In genomic region chr2:74205586-74205985, GRCh38 we compare ENCODE assay signal across 9 cellular contexts. TPM values are rescaled to one million over a fixed set of nuclear protein-coding genes. Genes with fewer than 3 reads are reported as not detected.
DNase-seq lines count a peak whose midpoint lies in the region; FAIRE-seq and TF ChIP-seq lines count a peak whose summit lies in the region.
"Had no signal": no experiment of that assay in that cellular context is flagged by ENCODE, and none has a peak within 500 bp of the region (broad histone marks: within the 10 kb centered on the region; RNA-seq: fewer than 3 reads in every experiment).

No MANE protein-coding gene starts in this region.

- H4K20me1 ChIP-seq in OCI-LY7 (ENCODE audit: insufficient read depth, low read length) (peaks cover 54% of the 10 kb centered on the region), H1 (replicated peaks in 1 of 2; ENCODE audit: control insufficient read depth in 1 of 2, insufficient read depth in 2 of 2, low read length in 2 of 2) (peaks cover 29 to 42% of the 10 kb centered on the region in 2 experiments)

- H3K27ac ChIP-seq in OCI-LY7 (ENCODE audit: low read depth, low read length, poor library complexity, severe bottlenecking): no peak overlapping the region
- H3K27ac ChIP-seq in H1 (ENCODE audit: low read depth, low read length): no peak overlapping the region
- H3K27ac ChIP-seq in stomach: peak overlapping the region; percentile 61 to 90 (median 73)

- H2BK5ac ChIP-seq in H1 (ENCODE audit: low read depth, low read length): no peak overlapping the region

- H3K36me3 ChIP-seq in OCI-LY7 (ENCODE audit: insufficient read depth, low read length) (peaks cover 98% of the 10 kb centered on the region), H1 (ENCODE audit: control insufficient read depth in 2 of 4, insufficient read depth in 4 of 4, low read length in 3 of 4) (peaks cover 8 to 84% (median 31%) of the 10 kb centered on the region in 4 experiments), stomach (peaks cover 18 to 46% (median 37%) of the 10 kb centered on the region in 4 donors)

- H3K9me2 ChIP-seq in OCI-LY7 (ENCODE audit: insufficient read depth, low read length): no peaks in the 10 kb centered on the region

- H3K4ac ChIP-seq in H1 (replicated peaks; ENCODE audit: insufficient read length, low read depth, low read length): no peak overlapping the region

- H3K18ac ChIP-seq in H1 (ENCODE audit: extremely low read depth, low read length): no peak overlapping the region

- no peak overlapping the region for H4K8ac ChIP-seq in H1 (ENCODE audit: extremely low read depth, insufficient read depth, low read length)

- H2BK20ac ChIP-seq in H1 (ENCODE audit: low read length): no peak overlapping the region

- H3K4me2 ChIP-seq in OCI-LY7 (ENCODE audit: low read length) (0 out of 2 replicates have a peak overlapping the region, but pooled peaks have one; percentile 38), H1 (ENCODE audit: insufficient read depth in 1 of 2, low read depth in 2 of 2, low read length in 2 of 2) (no peak overlapping the region; a peak in 1 of 4 replicates)

- no peak overlapping the region for H3K56ac ChIP-seq in H1 (replicated peaks; ENCODE audit: insufficient read length, low read depth, low read length)

- no peak for TF ChIP-seq EP300 in H1 (IDR thresholded peaks at IDR 0.05; ENCODE audit: borderline replicate concordance in 1 of 2, low read depth in 2 of 2, low read length in 2 of 2)
- TF ChIP-seq EP300 in stomach (IDR thresholded peaks at IDR 0.05): no peak

- TF ChIP-seq POLR2A in H1 (IDR thresholded peaks at IDR 0.05; ENCODE audit: control extremely low read depth in 1 of 2, low read depth in 2 of 2, low read length in 2 of 2) (no peak), stomach (IDR thresholded peaks at IDR 0.05) (no peak)

- BruUV-seq in OCI-LY7 (replicated peaks; lab: Mats Ljungman, UMichigan): no TSS peak

- H3K79me2 ChIP-seq in OCI-LY7 (ENCODE audit: insufficient read depth, low read depth, low read length) (peaks cover 96% of the 10 kb centered on the region), H1 (ENCODE audit: control insufficient read depth in 1 of 2, insufficient read depth in 2 of 2, low read length in 2 of 2) (peaks cover 51 to 87% of the 10 kb centered on the region in 2 experiments)

- peak; percentile 58 for DNase-seq in activated CD8-positive, alpha-beta memory T cell treated with anti-CD3 and anti-CD28 coated beads for 24 hours
- DNase-seq in activated CD8-positive, alpha-beta memory T cell treated with anti-CD3 and anti-CD28 coated beads, Interleukin-2, amount 50 U/mL, for 4 hours: no peak
- no peak for DNase-seq in OCI-LY7 (ENCODE audit: low spot score)
- DNase-seq in H1 (ENCODE audit: low read depth in 1 of 2, low spot score in 2 of 2): no peak
- DNase-seq in stomach: peak; percentile 65
- no peak for DNase-seq in dedifferentiated amniotic fluid mesenchymal stem cell (ENCODE audit: extremely low spot score)
- DNase-seq in DMS114 treated with DMSO at 0.1 percent for 48 hours (lab: John Stamatoyannopoulos, UW; ENCODE audit: unreplicated experiment): no peak
- DNase-seq in pons (ENCODE audit: low spot score): no peak

- H3K9me3 ChIP-seq in OCI-LY7 (ENCODE audit: low read length) (no peaks in the 10 kb centered on the region), H1 (ENCODE audit: insufficient read depth in 2 of 2, low read depth in 1 of 2, low read length in 1 of 2) (no peaks in the 10 kb centered on the region), stomach (no peaks in the 10 kb centered on the region)
- H3K9me3 ChIP-seq: vagina had no signal

- intact Hi-C loops in OCI-LY7 (cut with micrococcal nuclease; ENCODE audit: unreplicated experiment): no loop called here
- intact Hi-C loops in stomach (cut with DNase I; ENCODE audit: low total_unique reads): no loop called here

- TF ChIP-seq CTCF in OCI-LY7 (conservative IDR thresholded peaks at IDR 0.05; ENCODE audit: low read length): no peak
- TF ChIP-seq CTCF in H1 (IDR thresholded peaks at IDR 0.05; ENCODE audit: control extremely low read depth in 1 of 3, insufficient read depth in 1 of 3, low read depth in 1 of 3, low read length in 3 of 3): no peak
- TF ChIP-seq CTCF in stomach (IDR thresholded peaks at IDR 0.05): no peak

- no peak overlapping the region for H2BK12ac ChIP-seq in H1 (ENCODE audit: low read depth, low read length)

- no peak for FAIRE-seq in H1 (lab: Jason Lieb, UNC)

- no peak overlapping the region for H3K9ac ChIP-seq in H1 (replicated peaks in 1 of 4; ENCODE audit: extremely low read depth in 1 of 4, low read depth in 3 of 4, low read length in 3 of 4)

- CTCF ChIA-PET in OCI-LY7 (lab: Charles Lee; ENCODE audit: unreplicated experiment): no interaction called here
- CTCF ChIA-PET in H1 (lab: Charles Lee; ENCODE audit: partially characterized antibody): interaction anchor here (1.2 to 3.1 kb wide), 3 partner anchors 22 to 54 kb away, joined by 3 to 14 read pairs (median 13); partner anchors contain the start of gene MOB1A

- H3K23me2 ChIP-seq in H1 (ENCODE audit: low read depth, low read length): no peaks in the 10 kb centered on the region

- H2AFZ ChIP-seq in OCI-LY7 (ENCODE audit: low read length) (no peak overlapping the region), H1 (ENCODE audit: low read length) (no peak overlapping the region)

- TF ChIP-seq RAD21 in H1 (IDR thresholded peaks at IDR 0.05 in 1 of 2, conservative IDR thresholded peaks at IDR 0.05 in 1 of 2; ENCODE audit: low read depth in 2 of 2, low read length in 2 of 2): no peak

- H4K5ac ChIP-seq in H1 (ENCODE audit: insufficient read length, low read depth, low read length): no peak overlapping the region

- H4K91ac ChIP-seq in H1 (replicated peaks; ENCODE audit: insufficient read length, low read length): no peak overlapping the region

- H3K14ac ChIP-seq in H1 (ENCODE audit: insufficient read length): no peak overlapping the region

- no peak overlapping the region for H2AK5ac ChIP-seq in H1 (ENCODE audit: low read depth, low read length)

- POLR2A ChIA-PET in OCI-LY7 (lab: Charles Lee): interaction anchor here (0.9 to 2.6 kb wide), 6 partner anchors 11 to 58 kb away, joined by 3 to 8 read pairs (median 4); partner anchors contain the start of genes BOLA3 and MOB1A
- POLR2A ChIA-PET in H1 (lab: Charles Lee; ENCODE audit: partially characterized antibody): interaction anchor here (0.7 to 72.1 kb wide), 7 partner anchors 3 to 230 kb away, joined by 3 to 2699 read pairs (median 5); partner anchors contain the start of genes BOLA3, MOB1A and MTHFD2

- H2BK15ac ChIP-seq in H1 (ENCODE audit: low read length): no peak overlapping the region

- 86% methylated on average over 7 of the region's 7 CpGs; no CpG with 5 or more reads in 1 of the 2 experiments for WGBS in H1 (ENCODE audit: extremely low coverage in 1 of 2, insufficient coverage in 1 of 2, insufficient read length in 1 of 2, insufficient replicate concordance in 2 of 2, low coverage in 1 of 2, low lambda C conversion rate in 2 of 2, missing lambda C conversion rate in 1 of 2), 2 experiments
- 32 to 55% (median 34%) methylated on average over 7 of the region's 7 CpGs for WGBS in stomach, 5 donors

- H3K4me1 ChIP-seq in OCI-LY7 (ENCODE audit: insufficient read depth, low read length, poor library complexity, severe bottlenecking): peaks cover 47% of the 10 kb centered on the region
- peaks cover 2 to 18% (median 16%) of the 10 kb centered on the region in 4 experiments for H3K4me1 ChIP-seq in H1 (replicated peaks in 1 of 4; ENCODE audit: control insufficient read depth in 3 of 4, insufficient read depth in 4 of 4, low read length in 3 of 4)
- peaks cover 21 to 61% (median 46%) of the 10 kb centered on the region in 4 donors for H3K4me1 ChIP-seq in stomach

- H3K27me3 ChIP-seq in H1 (replicated peaks in 1 of 4; ENCODE audit: control insufficient read depth in 3 of 4, extremely low read depth in 1 of 4, insufficient read depth in 3 of 4, low read length in 3 of 4): no peaks in the 10 kb centered on the region
- no peaks in the 10 kb centered on the region for H3K27me3 ChIP-seq in stomach
- H3K27me3 ChIP-seq: vagina had no signal

- no peak overlapping the region for H2BK120ac ChIP-seq in H1 (replicated peaks; ENCODE audit: low read depth, low read length)

- H3K4me3 ChIP-seq in OCI-LY7 (ENCODE audit: low read depth, low read length, poor library complexity, severe bottlenecking): no peak overlapping the region
- no peak overlapping the region for H3K4me3 ChIP-seq in H1 (ENCODE audit: extremely low read depth in 1 of 4, insufficient read depth in 2 of 4, low read depth in 3 of 4, low read length in 4 of 4)
- H3K4me3 ChIP-seq in stomach: no peak overlapping the region

- H3K79me1 ChIP-seq in H1 (ENCODE audit: low read depth, low read length): peaks cover 16% of the 10 kb centered on the region

- no peak overlapping the region for H3K23ac ChIP-seq in H1 (ENCODE audit: insufficient read length)

RNA-seq across cellular contexts. Expression of gene MTHFD2, which starts 7.2 kb away (rescaled TPM):
- 220 and 250 TPM in 2 replicates for total RNA-seq in OCI-LY7 (2014; rRNA removed; shearing (Covaris generic))
- total RNA-seq in OCI-LY7 (2022) (365 and 375 TPM in 2 replicates), stomach (10 to 100 TPM in 3 of 5 donors, 1 to 10 TPM in 2; 4.3 to 51.3 (median 37.7) TPM)
- 260 and 291 TPM in 2 replicates for total RNA-seq in H1 (2021; fragmentation: NEBNext Ultra II Directional; extraction: Animal tissue kit (Norgen Biotek cat#: 25700))
- polyA plus RNA-seq in H1 (2011; rRNA removed) (99.2 and 99.5 TPM in 2 replicates), stomach (10 to 100 TPM; 34.1 to 54.1 (median 42.1) TPM)
- 162 TPM for polyA plus RNA-seq in H1 (2011; cell fraction: cytosol; rRNA removed)
- polyA plus RNA-seq in H1 (2011; cell fraction: nucleus; rRNA removed): 126 TPM
- 182 to 218 TPM (median 193 TPM) in 4 replicates for polyA plus RNA-seq in H1 (2012, experiment 1 of 2)
- 36.2 TPM for polyA plus RNA-seq in H1 (2012, experiment 2 of 2)
- 111 TPM for polyA plus RNA-seq in H1 (2013, experiment 1 of 2)
- polyA plus RNA-seq in H1 (2013, experiment 2 of 2): 121 TPM
- 252 and 265 TPM in 2 replicates for polyA minus RNA-seq in H1 (2011; rRNA and poly(A)+ RNA removed)
- 207 TPM for polyA minus RNA-seq in H1 (2011; cell fraction: cytosol; rRNA and poly(A)+ RNA removed)
- 106 TPM for polyA minus RNA-seq in H1 (2011; cell fraction: nucleus; rRNA and poly(A)+ RNA removed)

RNA-seq across cellular contexts. Expression of gene MOB1A, which starts 26.9 kb away (rescaled TPM):
- total RNA-seq in OCI-LY7 (2014; rRNA removed; shearing (Covaris generic)): 79.1 and 110 TPM in 2 replicates
- total RNA-seq in OCI-LY7 (2022) (144 and 149 TPM in 2 replicates), stomach (100 to 1,000 TPM in 2 of 5 donors, 10 to 100 TPM in 3; 58.9 to 127 (median 74.1) TPM)
- total RNA-seq in H1 (2021; fragmentation: NEBNext Ultra II Directional; extraction: Animal tissue kit (Norgen Biotek cat#: 25700)): 91.7 and 93.9 TPM in 2 replicates
- polyA plus RNA-seq in H1 (2011; rRNA removed) (16.2 and 21.6 TPM in 2 replicates), stomach (10 to 100 TPM; 22.4 to 38.2 (median 30.7) TPM)
- 23.6 TPM for polyA plus RNA-seq in H1 (2011; cell fraction: cytosol; rRNA removed)
- polyA plus RNA-seq in H1 (2011; cell fraction: nucleus; rRNA removed): 8.9 TPM
- 20.6 to 48.6 TPM (median 27.5 TPM) in 4 replicates for polyA plus RNA-seq in H1 (2012, experiment 1 of 2)
- polyA plus RNA-seq in H1 (2012, experiment 2 of 2): 12.7 TPM
- 37.4 TPM for polyA plus RNA-seq in H1 (2013, experiment 1 of 2)
- polyA plus RNA-seq in H1 (2013, experiment 2 of 2): 38.3 TPM
- polyA minus RNA-seq in H1 (2011; rRNA and poly(A)+ RNA removed): 31.8 and 53.8 TPM in 2 replicates
- 22.6 TPM for polyA minus RNA-seq in H1 (2011; cell fraction: cytosol; rRNA and poly(A)+ RNA removed)
- polyA minus RNA-seq in H1 (2011; cell fraction: nucleus; rRNA and poly(A)+ RNA removed): 25.8 TPM

RNA-seq across cellular contexts. Expression of gene BOLA3, which starts 57.9 kb away (rescaled TPM):
- total RNA-seq in OCI-LY7 (2014; rRNA removed; shearing (Covaris generic)): 33.6 and 45.8 TPM in 2 replicates
- total RNA-seq in OCI-LY7 (2022) (48.3 and 53.3 TPM in 2 replicates), stomach (100 to 1,000 TPM in 2 of 5 donors, 10 to 100 TPM in 2, not detected in 1; 13.3 to 310 (median 65.8) TPM)
- 67.3 and 68.6 TPM in 2 replicates for total RNA-seq in H1 (2021; fragmentation: NEBNext Ultra II Directional; extraction: Animal tissue kit (Norgen Biotek cat#: 25700))
- polyA plus RNA-seq in H1 (2011; rRNA removed) (41.5 and 46.1 TPM in 2 replicates), stomach (100 to 1,000 TPM in 1 of 3 donors, 10 to 100 TPM in 2; 57.3 to 129 (median 94.1) TPM)
- 52.0 TPM for polyA plus RNA-seq in H1 (2011; cell fraction: cytosol; rRNA removed)
- polyA plus RNA-seq in H1 (2011; cell fraction: nucleus; rRNA removed): 13.3 TPM
- polyA plus RNA-seq in H1 (2012, experiment 1 of 2): 42.8 to 64.7 TPM (median 51.8 TPM) in 4 replicates
- 54.5 TPM for polyA plus RNA-seq in H1 (2012, experiment 2 of 2)
- 116 TPM for polyA plus RNA-seq in H1 (2013, experiment 1 of 2)
- polyA plus RNA-seq in H1 (2013, experiment 2 of 2): 116 TPM
- polyA minus RNA-seq in H1 (2011; rRNA and poly(A)+ RNA removed): 5.1 and 5.5 TPM in 2 replicates
- 16.7 TPM for polyA minus RNA-seq in H1 (2011; cell fraction: cytosol; rRNA and poly(A)+ RNA removed)
- polyA minus RNA-seq in H1 (2011; cell fraction: nucleus; rRNA and poly(A)+ RNA removed): 26.5 TPM

Comparison
In these comparisons a context has a peak if more than half of its experiments do, and no peak if none do; other contexts are left out.
1. DNase-seq: peak in activated CD8-positive, alpha-beta memory T cell treated with anti-CD3 and anti-CD28 coated beads for 24 hours (single experiment) and stomach (single experiment); none in activated CD8-positive, alpha-beta memory T cell treated with anti-CD3 and anti-CD28 coated beads, Interleukin-2, amount 50 U/mL, for 4 hours (single experiment), OCI-LY7 (single experiment), H1 (0 of 2), dedifferentiated amniotic fluid mesenchymal stem cell (single experiment), DMS114 treated with DMSO at 0.1 percent for 48 hours (single experiment) and pons (single experiment).
2. H3K27ac ChIP-seq: peak in stomach (5 of 5); none in OCI-LY7 (single experiment) and H1 (single experiment).